In genomic region chr6:106325336-106326178, GRCh38 we compare ENCODE assay signal across 8 cellular contexts. TPM values are rescaled to one million over a fixed set of nuclear protein-coding genes. Genes with fewer than 3 reads are reported as not detected.
DNase-seq lines count a peak whose midpoint lies in the region; ATAC-seq, FAIRE-seq and TF ChIP-seq lines count a peak whose summit lies in the region.

ATG5 (minus strand) TSS chr6:106325760; CDS start chr6:106316208, 9,552 bp downstream.

- H3K27me3 Mint-ChIP-seq in naive thymus-derived CD8-positive, alpha-beta T cell, result peaks cover 3 to 21% (median 11%) of the 10 kb centered on the region in 5 donors

- H3K9me2 ChIP-seq in Loucy (replicated peaks; ENCODE audit: low read depth, low read length), result no peaks in the 10 kb centered on the region

- H3K27me3 ChIP-seq in Loucy (ENCODE audit: insufficient read depth, low read length, poor library complexity, severe bottlenecking), result peaks cover 25% of the 10 kb centered on the region

- peaks cover 47% of the 10 kb centered on the region for H3K79me2 ChIP-seq in Loucy (ENCODE audit: insufficient read depth, low read length)

- ATAC-seq in naive thymus-derived CD8-positive, alpha-beta T cell, result peak; percentile 90 to 93

- peaks cover 0 to 2% (median 1%) of the 10 kb centered on the region in 3 donors for H3K36me3 Mint-ChIP-seq in naive thymus-derived CD8-positive, alpha-beta T cell

- H4K20me1 ChIP-seq in Loucy (ENCODE audit: insufficient read depth, low read length, poor library complexity, severe bottlenecking), result peaks cover 30% of the 10 kb centered on the region

- H3K4me1 Mint-ChIP-seq in naive thymus-derived CD8-positive, alpha-beta T cell, result peaks cover 29 to 52% (median 49%) of the 10 kb centered on the region in 4 donors

- peak; percentile 63; the same call in 1 of the 2 replicates for TF ChIP-seq POLR2A in H54 (IDR thresholded peaks at IDR 0.05; ENCODE audit: low read depth, low read length)
- peak; percentile 87 for TF ChIP-seq POLR2A in Raji (IDR thresholded peaks at IDR 0.05; ENCODE audit: insufficient read depth, low read depth, low read length)

- H3K9me3 ChIP-seq in Loucy (ENCODE audit: insufficient read depth, low read depth, low read length), result no peaks in the 10 kb centered on the region

- H3K4me1 ChIP-seq in Loucy (ENCODE audit: insufficient read depth, low read length, poor library complexity, severe bottlenecking), result peaks cover 42% of the 10 kb centered on the region

- POLR2A ChIA-PET in naive thymus-derived CD8-positive, alpha-beta T cell (lab: Charles Lee), result interaction anchor here (0.5 to 1.4 kb wide), 15 partner anchors 9 to 1134 kb away, joined by 3 to 9 read pairs (median 3); partner anchors contain the start of gene PDSS2

- peak; percentile 99 for DNase-seq in EL
- peak; percentile 80 for DNase-seq in H54 (ENCODE audit: insufficient read length, low spot score)
- DNase-seq in activated T-helper 9 cell treated with anti-CD3 and anti-CD28 coated beads, Interleukin-2, amount 50 U/mL, for 16 hours (ENCODE audit: low read depth), result peak; percentile 100
- peak; percentile 98 for DNase-seq in fibroblast of mammary gland (ENCODE audit: low read depth)
- DNase-seq in naive thymus-derived CD8-positive, alpha-beta T cell, result peak; percentile 95 to 100 (median 99)
- peak; percentile 98 to 100 (median 98) for DNase-seq in stimulated activated naive CD4-positive, alpha-beta T cell (lab: John Stamatoyannopoulos, UW)

- TF ChIP-seq CTCF in Loucy (conservative IDR thresholded peaks at IDR 0.05; ENCODE audit: low read length) (no peak), fibroblast of mammary gland (conservative IDR thresholded peaks at IDR 0.05; ENCODE audit: control insufficient read depth, insufficient read depth, low read depth, low read length) (no peak)

- peak within 1 kb of the TSS; percentile 89 for H3K9ac ChIP-seq in Loucy (ENCODE audit: low read depth, low read length, poor library complexity, severe bottlenecking)

- peak within 1 kb of the TSS; percentile 94 to 99 (median 98) for H3K27ac Mint-ChIP-seq in naive thymus-derived CD8-positive, alpha-beta T cell

- H3K4me2 ChIP-seq in Loucy (ENCODE audit: low read depth, low read length, poor library complexity, severe bottlenecking), result peak within 1 kb of the TSS; percentile 94

- H2AFZ ChIP-seq in Loucy (ENCODE audit: low read length), result peak within 1 kb of the TSS; percentile 92

- H3K4me3 ChIP-seq in Loucy (ENCODE audit: low read length, poor library complexity, severe bottlenecking) (peak within 1 kb of the TSS; percentile 88), fibroblast of mammary gland (ENCODE audit: control insufficient read depth, low read depth, low read length) (peak within 1 kb of the TSS; percentile 99)

- H3K9me3 Mint-ChIP-seq in naive thymus-derived CD8-positive, alpha-beta T cell, result no peaks in the 10 kb centered on the region

- H3F3A ChIP-seq in Loucy (ENCODE audit: low read depth), result no peaks in the 10 kb centered on the region

- FAIRE-seq in H54 (lab: Jason Lieb, UNC), result peak; percentile 87

- H3K36me3 ChIP-seq in Loucy (ENCODE audit: insufficient read depth, low read length), result no peaks in the 10 kb centered on the region

- H3K4me3 Mint-ChIP-seq in naive thymus-derived CD8-positive, alpha-beta T cell, result peak within 1 kb of the TSS; percentile 95 to 100 (median 98)

RNA-seq across cellular contexts. Expression of gene ATG5, which starts in this region (rescaled TPM):
- total RNA-seq in naive thymus-derived CD8-positive, alpha-beta T cell, result 10 to 100 TPM; 24.4 to 27.5 TPM
- 10 to 100 TPM; 27.8 to 30.4 (median 29.0) TPM for polyA plus RNA-seq in naive thymus-derived CD8-positive, alpha-beta T cell

Comparison
In these comparisons a context has a peak if more than half of its experiments do, and no peak if none do; other contexts are left out.
1. Peak in every context shown above with its lines: DNase-seq, ATAC-seq and H3K4me3 ChIP-seq.